Comparison of ENCODE assay signal across 8 cellular contexts in genomic region chr12:122203301-122203967, GRCh38. TPM values are rescaled to one million over a fixed set of nuclear protein-coding genes. Genes with fewer than 3 reads are reported as not detected.
A peak's percentile ranks its signal among the peaks of the same experiment; 100 is the strongest.
DNase-seq lines count a peak whose midpoint lies in the region; ATAC-seq, FAIRE-seq and TF ChIP-seq lines count a peak whose summit lies in the region.

Gene B3GNT4, plus strand, starts transcription at chr12:122203709. Its CDS starts 910 bp downstream, at chr12:122204619.

- TF ChIP-seq CTCF in IMR-90 (conservative IDR thresholded peaks at IDR 0.05; ENCODE audit: low read depth, low read length) = no peak

- ATAC-seq in IMR-90 (ENCODE audit: low read depth) = peak; percentile 85

- TF ChIP-seq RAD21 in IMR-90 (IDR thresholded peaks at IDR 0.05; ENCODE audit: low read length) = no peak

- no peak within 1 kb of the TSS for H3K18ac ChIP-seq in IMR-90 (ENCODE audit: low read depth, low read length)

- peak within 1 kb of the TSS; percentile 51 for H3K4me3 ChIP-seq in IMR-90 (ENCODE audit: insufficient read depth, low read depth, low read length)
- H3K4me3 ChIP-seq in iPS-18c (ENCODE audit: insufficient read depth, low read depth, low read length) = peak within 1 kb of the TSS; percentile 62
- H3K4me3 ChIP-seq in small intestine (ENCODE audit: low read depth in 1 of 2, low read length in 2 of 2) = peak within 1 kb of the TSS; percentile 26 to 64

- H2AK9ac ChIP-seq in IMR-90 (replicated peaks; ENCODE audit: low read depth, low read length, poor library complexity) = peak within 1 kb of the TSS; percentile 82

- no peak for TF ChIP-seq POLR2A in IMR-90 (IDR thresholded peaks at IDR 0.05; ENCODE audit: low read depth, low read length)

- no peak within 1 kb of the TSS for H4K5ac ChIP-seq in IMR-90 (ENCODE audit: low read depth, low read length)

- H2AFZ ChIP-seq in IMR-90 (replicated peaks; ENCODE audit: low read length, poor library complexity) = peak within 1 kb of the TSS; percentile 92

- peak within 1 kb of the TSS; percentile 19; the same call in 1 of the 2 replicates for H3K56ac ChIP-seq in IMR-90 (ENCODE audit: extremely low read depth, insufficient read depth, low read length)

- H3K9me3 ChIP-seq in IMR-90 (ENCODE audit: control insufficient read depth, insufficient read depth, low read length) = no peaks in the 10 kb centered on the region
- H3K9me3 ChIP-seq in iPS-18c (ENCODE audit: control insufficient read depth, insufficient read depth, low read length) = no peaks in the 10 kb centered on the region
- H3K9me3 ChIP-seq in small intestine (ENCODE audit: control insufficient read depth, low read depth) = no peaks in the 10 kb centered on the region

- peak within 1 kb of the TSS; percentile 87; the same call in 1 of the 2 replicates for H3K14ac ChIP-seq in IMR-90 (replicated peaks; ENCODE audit: low read depth, low read length)

- no peaks in the 10 kb centered on the region; the same call in 1 of the 2 replicates for H3K9me1 ChIP-seq in IMR-90 (ENCODE audit: insufficient read depth, low read length)

- H3K9ac ChIP-seq in IMR-90 (ENCODE audit: low read depth, low read length) = peak within 1 kb of the TSS; percentile 52

- H3K27ac ChIP-seq in IMR-90 (ENCODE audit: insufficient read depth, low read length) (no peak within 1 kb of the TSS), small intestine (ENCODE audit: low read depth in 1 of 2, low read length in 1 of 2) (no peak within 1 kb of the TSS)

- no peak within 1 kb of the TSS for H3K23ac ChIP-seq in IMR-90 (ENCODE audit: low read depth, low read length)

- H3K27me3 ChIP-seq in IMR-90 (ENCODE audit: control insufficient read depth, insufficient read depth, low read length) (peaks cover 22% of the 10 kb centered on the region), small intestine (ENCODE audit: control insufficient read depth in 2 of 2, insufficient read depth in 2 of 2, low read length in 2 of 2) (peaks cover 6 to 7% of the 10 kb centered on the region in 2 donors)

- peak within 1 kb of the TSS; percentile 40; the same call in 1 of the 2 replicates for H2BK120ac ChIP-seq in IMR-90 (ENCODE audit: low read depth, low read length)

- CTCF ChIA-PET in IMR-90 (lab: Yijun Ruan, JAX) = no interaction called here

- POLR2A ChIA-PET in IMR-90 (lab: Charles Lee; ENCODE audit: unreplicated experiment) = interaction anchor here (0.6 kb wide), 1 partner anchor 794 kb away, joined by 6 read pairs; no protein-coding TSS in a partner anchor

- WGBS in IMR-90 (ENCODE audit: extremely low coverage in 2 of 2, insufficient read length in 1 of 2), 2 experiments = 2% methylated on average over 23 of the region's 78 CpGs; no CpG with 5 or more reads in 1 of the 2 experiments
- WGBS in small intestine, 3 donors = 0% methylated on average over 42 to 78 of the region's 78 CpGs

- H4K8ac ChIP-seq in IMR-90 (ENCODE audit: low read depth in 2 of 2, low read length in 2 of 2) = peak within 1 kb of the TSS in 1 of 2 experiments; percentile 92; a peak in 2 of 4 replicates

- H2AK5ac ChIP-seq in IMR-90 (ENCODE audit: low read depth, low read length) = no peak within 1 kb of the TSS

- dilution Hi-C loops in IMR-90 (cut with HindIII; ENCODE audit: low sequenced_read_pairs, unreplicated experiment) = no loop called here

- H2BK20ac ChIP-seq in IMR-90 (ENCODE audit: low read depth, low read length) = no peak within 1 kb of the TSS

- BruUV-seq in IMR-90 (replicated peaks; lab: Mats Ljungman, UMichigan) = no TSS peak

- H3K4me1 ChIP-seq in IMR-90 (ENCODE audit: control insufficient read depth, insufficient read depth, low read length) (no peaks in the 10 kb centered on the region), small intestine (ENCODE audit: control insufficient read depth in 2 of 2, insufficient read depth in 1 of 2, low read depth in 1 of 2, low read length in 1 of 2) (peaks cover 0 to 2% of the 10 kb centered on the region in 2 donors)

- FAIRE-seq in small intestine (lab: Jason Lieb, UNC) = no peak
- FAIRE-seq in GM19239 (lab: Jason Lieb, UNC) = no peak

- in situ Hi-C loops in IMR-90 (cut with MboI; ENCODE audit: low sequenced_read_pairs) = no loop called here

- H4K91ac ChIP-seq in IMR-90 (ENCODE audit: insufficient read depth, low read depth, low read length) = no peak within 1 kb of the TSS

- H3K36me3 ChIP-seq in IMR-90 (ENCODE audit: control insufficient read depth, insufficient read depth, low read length) (peaks cover 19% of the 10 kb centered on the region), small intestine (ENCODE audit: control insufficient read depth in 2 of 2, insufficient read depth in 2 of 2, low read length in 2 of 2) (peaks cover 9 to 11% of the 10 kb centered on the region in 2 donors)

- intact Hi-C loops in IMR-90 (cut with micrococcal nuclease) = no loop called here

- H3K4me2 ChIP-seq in IMR-90 (ENCODE audit: low read depth, low read length) = peak within 1 kb of the TSS; percentile 88

- H2BK15ac ChIP-seq in IMR-90 (ENCODE audit: low read depth, low read length) = no peak within 1 kb of the TSS; the same call in 2 of the 3 replicates

- DNase-seq in DMS114 treated with DMSO at 0.1 percent for 48 hours (lab: John Stamatoyannopoulos, UW; ENCODE audit: unreplicated experiment) (peak; percentile 46), IMR-90 (peak; percentile 26), T-helper 2 cell (peak; percentile 38 to 66 (median 58)), astrocyte of the hippocampus (ENCODE audit: low read depth, low spot score) (peak; percentile 73), small intestine (peak; percentile 74), dedifferentiated amniotic fluid mesenchymal stem cell (ENCODE audit: extremely low spot score) (no peak), GM19239 (ENCODE audit: insufficient read length, low spot score) (no peak)

- H3K79me1 ChIP-seq in IMR-90 (ENCODE audit: low read depth in 1 of 2, low read length in 2 of 2) = no peaks in the 10 kb centered on the region

- no peak within 1 kb of the TSS for H2BK5ac ChIP-seq in IMR-90 (ENCODE audit: low read depth, low read length, poor library complexity, severe bottlenecking)

- H3K4ac ChIP-seq in IMR-90 (ENCODE audit: low read depth, low read length) = no peak within 1 kb of the TSS

- H4K20me1 ChIP-seq in IMR-90 (ENCODE audit: insufficient read depth, low read length) = peaks cover 18% of the 10 kb centered on the region

TF ChIP-seq in IMR-90, 13 proteins besides CTCF, POLR2A, EP300 and RAD21:
- TF ChIP-seq BHLHE40 (IDR thresholded peaks at IDR 0.05; ENCODE audit: low read depth, low read length) = peak; percentile 70
- peak; percentile 32; the same call in 1 of the 2 replicates for TF ChIP-seq MXI1 (IDR thresholded peaks at IDR 0.05; ENCODE audit: borderline replicate concordance, low read depth, low read length)
- no peak for TF ChIP-seq CHD1 (IDR thresholded peaks at IDR 0.05; ENCODE audit: low read depth, low read length)

RNA-seq across cellular contexts. Expression of gene B3GNT4, which starts in this region (rescaled TPM):
- total RNA-seq in IMR-90 (2012; rRNA removed) = under 0.01 and 0.18 TPM in 2 replicates
- polyA plus RNA-seq in IMR-90 (2012; rRNA removed) = 0.53 and 0.99 TPM in 2 replicates
- polyA plus RNA-seq in IMR-90 (2012; cell fraction: cytosol; rRNA removed) = 0.39 and 0.96 TPM in 2 replicates
- 0.50 and 0.98 TPM in 2 replicates for polyA plus RNA-seq in IMR-90 (2012; cell fraction: nucleus; rRNA removed; ENCODE audit: low replicate concordance)
- under 1 TPM; 0.27 to 0.70 (median 0.45) TPM for polyA plus RNA-seq in small intestine

Comparison
In these comparisons a context has a peak if more than half of its experiments do, and no peak if none do; other contexts are left out.
1. Peak in DNase-seq, ATAC-seq, H3K4me3 ChIP-seq, H3K9ac ChIP-seq and H3K4me2 ChIP-seq in IMR-90; RNA of the gene not detected or under 1 TPM.
2. Peak in DNase-seq and H3K4me3 ChIP-seq in small intestine; RNA of the gene not detected or under 1 TPM.
3. DNase-seq: peak in DMS114 treated with DMSO at 0.1 percent for 48 hours (single experiment), T-helper 2 cell (5 of 5) and astrocyte of the hippocampus (single experiment); none in dedifferentiated amniotic fluid mesenchymal stem cell (single experiment) and GM19239 (single experiment).
4. Peak in every context shown above with its lines, with median percentiles within 50 percentile points of each other: H3K4me3 ChIP-seq.